ENCODE assay signal across 1 cellular context in genomic region chr5:158470764-158471163, GRCh38.
TF ChIP-seq lines count a peak whose summit lies in the region.

No MANE protein-coding gene starts in this region.

TF ChIP-seq in liver, 16 proteins besides CTCF, POLR2A, EP300 and RAD21 (continued from another document):
- TF ChIP-seq, protein P1, sequence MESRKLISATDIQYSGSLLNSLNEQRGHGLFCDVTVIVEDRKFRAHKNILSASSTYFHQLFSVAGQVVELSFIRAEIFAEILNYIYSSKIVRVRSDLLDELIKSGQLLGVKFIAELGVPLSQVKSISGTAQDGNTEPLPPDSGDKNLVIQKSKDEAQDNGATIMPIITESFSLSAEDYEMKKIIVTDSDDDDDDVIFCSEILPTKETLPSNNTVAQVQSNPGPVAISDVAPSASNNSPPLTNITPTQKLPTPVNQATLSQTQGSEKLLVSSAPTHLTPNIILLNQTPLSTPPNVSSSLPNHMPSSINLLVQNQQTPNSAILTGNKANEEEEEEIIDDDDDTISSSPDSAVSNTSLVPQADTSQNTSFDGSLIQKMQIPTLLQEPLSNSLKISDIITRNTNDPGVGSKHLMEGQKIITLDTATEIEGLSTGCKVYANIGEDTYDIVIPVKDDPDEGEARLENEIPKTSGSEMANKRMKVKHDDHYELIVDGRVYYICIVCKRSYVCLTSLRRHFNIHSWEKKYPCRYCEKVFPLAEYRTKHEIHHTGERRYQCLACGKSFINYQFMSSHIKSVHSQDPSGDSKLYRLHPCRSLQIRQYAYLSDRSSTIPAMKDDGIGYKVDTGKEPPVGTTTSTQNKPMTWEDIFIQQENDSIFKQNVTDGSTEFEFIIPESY (IDR thresholded peaks at IDR 0.05): no peak
- TF ChIP-seq YY1 (IDR thresholded peaks at IDR 0.05): no peak
- no peak for TF ChIP-seq JUND (IDR thresholded peaks at IDR 0.05)
- no peak for TF ChIP-seq FOXA2 (IDR thresholded peaks at IDR 0.05)
- TF ChIP-seq REST (IDR thresholded peaks at IDR 0.05): no peak
- no peak for TF ChIP-seq HNF4A (conservative IDR thresholded peaks at IDR 0.05)
- TF ChIP-seq RXRA (IDR thresholded peaks at IDR 0.05): no peak
- no peak for TF ChIP-seq SP1 (IDR thresholded peaks at IDR 0.05)
- no peak for TF ChIP-seq EGR1 (IDR thresholded peaks at IDR 0.05; ENCODE audit: low read depth in 2 of 2)
- no peak for TF ChIP-seq FOXA1 (IDR thresholded peaks at IDR 0.05)
- no peak for TF ChIP-seq ATF3 (IDR thresholded peaks at IDR 0.05)
- no peak for TF ChIP-seq TAF1 (conservative IDR thresholded peaks at IDR 0.05)
- no peak for TF ChIP-seq NR2F2 (IDR thresholded peaks at IDR 0.05)
